In genomic region chr20:50103464-50104107, GRCh38 we compare ENCODE assay signal across 8 cellular contexts. TPM values are rescaled to one million over a fixed set of nuclear protein-coding genes. Genes with fewer than 3 reads are reported as not detected.
A peak's percentile ranks its signal among the peaks of the same experiment; 100 is the strongest.
DNase-seq lines count a peak whose midpoint lies in the region; ATAC-seq, FAIRE-seq and TF ChIP-seq lines count a peak whose summit lies in the region.
"Not testable (repeated sequence)": the region's sequence is repeated elsewhere in the genome, so short reads cannot be mapped to it uniquely, and the experiment has no call there.

No MANE protein-coding gene starts in this region.

- H3K27me3 ChIP-seq in esophagus (ENCODE audit: control insufficient read depth in 1 of 2, insufficient read depth in 2 of 2, low read length in 2 of 2); mesenchymal stem cell (ENCODE audit: control insufficient read depth in 1 of 2, insufficient read depth in 1 of 2, low read length in 2 of 2): not testable (repeated sequence)

- not testable (repeated sequence) for H3K18ac ChIP-seq in mesenchymal stem cell (ENCODE audit: low read depth in 1 of 2, low read length in 2 of 2)

- ATAC-seq in WTC11 = not testable (repeated sequence)

- not testable (repeated sequence) for H3K4me2 ChIP-seq in mesenchymal stem cell (ENCODE audit: low read length, poor library complexity, severe bottlenecking)

- not testable (repeated sequence) for H3K79me1 ChIP-seq in mesenchymal stem cell (replicated peaks; ENCODE audit: low read length, poor library complexity, severe bottlenecking)

- H2BK12ac ChIP-seq in mesenchymal stem cell (ENCODE audit: low read length in 2 of 2) = not testable (repeated sequence)

- POLR2A ChIA-PET in WTC11 (lab: Charles Lee) = interaction anchor here (0.5 kb wide), 1 partner anchor 66 kb away, joined by 3 read pairs; no protein-coding TSS in a partner anchor

- H3K4me3 Mint-ChIP-seq in WTC11 = not testable (repeated sequence)
- peak overlapping the region; percentile 32 for H3K4me3 Mint-ChIP-seq in activated naive CD8-positive, alpha-beta T cell

- not testable (repeated sequence) for H3K4ac ChIP-seq in mesenchymal stem cell (ENCODE audit: low read depth in 1 of 2, low read length in 2 of 2)

- H3K27ac ChIP-seq in esophagus (ENCODE audit: low read depth in 2 of 2, low read length in 1 of 2) (peak overlapping the region; percentile 68 to 74), mesenchymal stem cell (ENCODE audit: low read length, poor library complexity, severe bottlenecking) (peak overlapping the region; percentile 91)

- H3K27ac Mint-ChIP-seq in WTC11 = peak overlapping the region; percentile 83
- peak overlapping the region; percentile 73 for H3K27ac Mint-ChIP-seq in activated naive CD8-positive, alpha-beta T cell

- H3K9ac ChIP-seq in mesenchymal stem cell (ENCODE audit: low read length) = not testable (repeated sequence)

- not testable (repeated sequence) for H3K36me3 Mint-ChIP-seq in WTC11
- H3K36me3 Mint-ChIP-seq in activated naive CD8-positive, alpha-beta T cell = peaks cover 11% of the 10 kb centered on the region

- not testable (repeated sequence) for H4K8ac ChIP-seq in mesenchymal stem cell (ENCODE audit: low read length)

- H2BK15ac ChIP-seq in mesenchymal stem cell (ENCODE audit: low read depth, poor library complexity, severe bottlenecking) = not testable (repeated sequence)

- not testable (repeated sequence) for H2AK5ac ChIP-seq in mesenchymal stem cell (ENCODE audit: low read length, severe bottlenecking)

- FAIRE-seq in H54 (lab: Jason Lieb, UNC) = not testable (repeated sequence)

- TF ChIP-seq POLR2A in H54 (IDR thresholded peaks at IDR 0.05; ENCODE audit: low read depth, low read length) = not testable (repeated sequence)

- H3K23ac ChIP-seq in mesenchymal stem cell (ENCODE audit: low read length in 2 of 2) = not testable (repeated sequence)

- not testable (repeated sequence) for H2AFZ ChIP-seq in mesenchymal stem cell (ENCODE audit: low read depth, low read length)

- H3K36me3 ChIP-seq in esophagus (ENCODE audit: control insufficient read depth in 2 of 2, insufficient read depth in 2 of 2, low read length in 1 of 2) = not testable (repeated sequence)
- peaks cover 9 to 33% of the 10 kb centered on the region in 2 experiments for H3K36me3 ChIP-seq in mesenchymal stem cell (ENCODE audit: control insufficient read depth in 1 of 2, insufficient read depth in 2 of 2, low read depth in 1 of 2, low read length in 2 of 2)

- in situ Hi-C loops in ACHN (cut with HindIII; ENCODE audit: low pct_ligation_motif_present, low pct_unique_long_range_greater_than_20kb, low sequenced_read_pairs) = not testable (repeated sequence)

- H3K9me3 Mint-ChIP-seq in WTC11; activated naive CD8-positive, alpha-beta T cell (ENCODE audit: low read depth): not testable (repeated sequence)

- H3K9me3 ChIP-seq in esophagus (ENCODE audit: control insufficient read depth in 2 of 2, insufficient read depth in 1 of 2, low read depth in 1 of 2, low read length in 1 of 2); mesenchymal stem cell (ENCODE audit: control insufficient read depth, low read length): not testable (repeated sequence)

- peak; percentile 65 for DNase-seq in ACHN
- peak; percentile 71 for DNase-seq in H54 (ENCODE audit: insufficient read length, low spot score)
- peak; percentile 74 for DNase-seq in NOMO-1 treated with DMSO at 0.1 percent for 48 hours (lab: John Stamatoyannopoulos, UW; ENCODE audit: unreplicated experiment)
- not testable (repeated sequence) for DNase-seq in WTC11 (ENCODE audit: low spot score)
- DNase-seq in mesenchymal stem cell = peak; percentile 87
- peak; percentile 44 for DNase-seq in stimulated activated CD4-positive, alpha-beta T cell treated with anti-CD3 and anti-CD28 coated beads, Interleukin-2, amount 100 ng/mL, for 4 hours (ENCODE audit: low read depth)

- not testable (repeated sequence) for H3K4me3 ChIP-seq in esophagus (ENCODE audit: low read depth in 1 of 2, low read length in 2 of 2); mesenchymal stem cell (ENCODE audit: insufficient read depth in 1 of 2, low read depth in 1 of 2, low read length in 2 of 2)

- not testable (repeated sequence) for TF ChIP-seq CTCF in WTC11 (IDR thresholded peaks at IDR 0.05)

- H2BK120ac ChIP-seq in mesenchymal stem cell (ENCODE audit: low read depth, low read length) = not testable (repeated sequence)

- CTCF ChIA-PET in WTC11 (lab: Charles Lee) = interaction anchor here (0.8 to 2.7 kb wide), 4 partner anchors 12 to 124 kb away, joined by 3 to 7 read pairs (median 4); no protein-coding TSS in a partner anchor

- H3K4me1 ChIP-seq in esophagus (ENCODE audit: control insufficient read depth in 2 of 2, insufficient read depth in 2 of 2, low read length in 1 of 2) (peaks cover 2 to 11% of the 10 kb centered on the region in 2 donors), mesenchymal stem cell (ENCODE audit: control insufficient read depth, insufficient read depth, low read depth, low read length) (peaks cover 19% of the 10 kb centered on the region)

- not testable (repeated sequence) for H3K27me3 Mint-ChIP-seq in WTC11 (ENCODE audit: low read depth); activated naive CD8-positive, alpha-beta T cell

- H3K14ac ChIP-seq in mesenchymal stem cell (ENCODE audit: low read length in 2 of 2) = not testable (repeated sequence)

- H4K91ac ChIP-seq in mesenchymal stem cell (ENCODE audit: low read length) = not testable (repeated sequence)

- 63 to 69% methylated on average over 15 of the region's 15 CpGs for WGBS in esophagus, 2 donors
- 71% methylated on average over 10 of the region's 15 CpGs for WGBS in mesenchymal stem cell

- not testable (repeated sequence) for H2BK5ac ChIP-seq in mesenchymal stem cell (ENCODE audit: low read depth, low read length, poor library complexity, severe bottlenecking)

- H3K4me1 Mint-ChIP-seq in WTC11 = peaks cover 56% of the 10 kb centered on the region
- H3K4me1 Mint-ChIP-seq in activated naive CD8-positive, alpha-beta T cell (ENCODE audit: low read depth) = peaks cover 75% of the 10 kb centered on the region

RNA-seq across cellular contexts. Expression of gene UBE2V1, which starts 9.4 kb away (rescaled TPM):
- 132 to 146 TPM (median 144 TPM) in 3 replicates for total RNA-seq in WTC11 (2021)
- 10 to 100 TPM; 57.4 to 73.1 TPM for polyA plus RNA-seq in esophagus
- 292 TPM for polyA plus RNA-seq in mesenchymal stem cell (2013, experiment 1 of 2)
- 286 TPM for polyA plus RNA-seq in mesenchymal stem cell (2013, experiment 2 of 2)

RNA-seq across cellular contexts. Expression of gene PEDS1, which starts 49.9 kb away (rescaled TPM):
- 35.0 to 36.7 TPM (median 35.6 TPM) in 3 replicates for total RNA-seq in WTC11 (2021)
- polyA plus RNA-seq in esophagus = 10 to 100 TPM; 31.5 to 56.2 TPM
- polyA plus RNA-seq in mesenchymal stem cell (2013, experiment 1 of 2) = 59.1 TPM
- 58.4 TPM for polyA plus RNA-seq in mesenchymal stem cell (2013, experiment 2 of 2)
